ENCODE assay signal across 13 cellular contexts in genomic region chr16:53732296-53732929, GRCh38. TPM values are rescaled to one million over a fixed set of nuclear protein-coding genes. Genes with fewer than 3 reads are reported as not detected.
DNase-seq lines count a peak whose midpoint lies in the region; ATAC-seq lines count a peak whose summit lies in the region.
"Had no signal": no experiment of that assay in that cellular context is flagged by ENCODE, and none has a peak within 500 bp of the region (broad histone marks: within the 10 kb centered on the region; RNA-seq: fewer than 3 reads in every experiment).

No MANE protein-coding gene starts in this region.

- H3K4me2 ChIP-seq in mesendoderm (ENCODE audit: low read length) = no peak overlapping the region

- no peak overlapping the region for H4K8ac ChIP-seq in mesendoderm (ENCODE audit: low read depth, low read length)

- no peak overlapping the region for H3K4me3 ChIP-seq in mesendoderm (ENCODE audit: low read length)

- no peak overlapping the region for H2BK15ac ChIP-seq in mesendoderm (replicated peaks; ENCODE audit: low read depth)

- H2AK5ac ChIP-seq in mesendoderm (ENCODE audit: low read length) = no peak overlapping the region

- H2BK5ac ChIP-seq in mesendoderm (ENCODE audit: low read length) = no peak overlapping the region

- no peak overlapping the region for H3K27ac ChIP-seq in mesendoderm (ENCODE audit: low read depth, low read length)
- H3K27ac ChIP-seq: HL-60 had no signal

- no peak overlapping the region for H3K9ac ChIP-seq in mesendoderm (ENCODE audit: low read length)

- DNase-seq in EL (peak; percentile 17), LoVo (ENCODE audit: low spot score) (peak; percentile 15), dermis blood vessel endothelial cell (peak; percentile 69), mesendoderm (peak; percentile 23)
- DNase-seq: activated T-cell treated with anti-CD3 and anti-CD28 coated beads for 4 hours; CD4-positive, alpha-beta T cell; GF-D8; GOT3; naive thymus-derived CD4-positive, alpha-beta T cell had no signal

- H3K56ac ChIP-seq in mesendoderm (ENCODE audit: low read length) = no peak overlapping the region

- no peak overlapping the region for H3K23ac ChIP-seq in mesendoderm (ENCODE audit: low read length)

- H3K4me1 ChIP-seq in mesendoderm (ENCODE audit: control insufficient read depth, low read depth, low read length) = no peaks in the 10 kb centered on the region

- no CpG with 5 or more reads among the region's 4 CpGs for WGBS in mesendoderm (ENCODE audit: extremely low coverage, insufficient coverage, low lambda C conversion rate)

- peaks cover 7% of the 10 kb centered on the region for H3K79me1 ChIP-seq in mesendoderm (ENCODE audit: low read length)

- no peak overlapping the region for H2BK120ac ChIP-seq in mesendoderm (ENCODE audit: low read depth, low read length)

- no peaks in the 10 kb centered on the region for H3K27me3 ChIP-seq in mesendoderm (ENCODE audit: insufficient read depth, low read length, poor library complexity)

- H3K18ac ChIP-seq in mesendoderm (ENCODE audit: low read length) = no peak overlapping the region

- no peaks in the 10 kb centered on the region for H3K79me2 ChIP-seq in mesendoderm (ENCODE audit: control insufficient read depth, insufficient read depth, low read length)

- no peaks in the 10 kb centered on the region for H3K36me3 ChIP-seq in mesendoderm (ENCODE audit: control insufficient read depth, insufficient read depth, low read length)

- no peak overlapping the region for H4K5ac ChIP-seq in mesendoderm (ENCODE audit: low read length)

- ATAC-seq in HG03521 (IDR thresholded peaks at IDR 0.05; ENCODE audit: unreplicated experiment) = no peak
- no peak for ATAC-seq in HG03457 (IDR thresholded peaks at IDR 0.05; ENCODE audit: unreplicated experiment)
- ATAC-seq in HG02610 (IDR thresholded peaks at IDR 0.05; ENCODE audit: unreplicated experiment) = no peak
- ATAC-seq: naive thymus-derived CD4-positive, alpha-beta T cell had no signal

- no peak overlapping the region for H3K4ac ChIP-seq in mesendoderm (ENCODE audit: low read depth, low read length)

RNA-seq across cellular contexts. Expression of gene FTO, which starts 28.5 kb away (rescaled TPM):
- 62.6 and 113 TPM in 2 replicates for total RNA-seq in dermis blood vessel endothelial cell
- 31.4 TPM for polyA plus RNA-seq in mesendoderm (2013, experiment 1 of 2)
- 30.9 TPM for polyA plus RNA-seq in mesendoderm (2013, experiment 2 of 2)

RNA-seq across cellular contexts. Expression of gene RPGRIP1L, which starts 28.8 kb away (rescaled TPM):
- total RNA-seq in dermis blood vessel endothelial cell = 6.7 and 7.0 TPM in 2 replicates
- 11.0 TPM for polyA plus RNA-seq in mesendoderm (2013, experiment 1 of 2)
- polyA plus RNA-seq in mesendoderm (2013, experiment 2 of 2) = 9.4 TPM

Comparison
In these comparisons a context has a peak if more than half of its experiments do, and no peak if none do; other contexts are left out.
1. DNase-seq: peak in every context shown above with its lines; median percentile 69 in dermis blood vessel endothelial cell; 23 in mesendoderm; 17 in EL; 15 in LoVo.